15 cellular contexts compared by ENCODE assay signal in genomic region chr11:10633261-10633660, GRCh38.
"Had no signal": no experiment of that assay in that cellular context is flagged by ENCODE, and none has a peak within 500 bp of the region (broad histone marks: within the 10 kb centered on the region; RNA-seq: fewer than 3 reads in every experiment).

No MANE protein-coding gene starts in this region.

- H3K4me3 Mint-ChIP-seq: activated CD4-positive, alpha-beta T cell treated with anti-CD3 and anti-CD28 coated beads, Interleukin-2, amount 10 ng/mL, durations not matched to agents 24 days and 14 days; activated naive CD4-positive, alpha-beta T cell treated with anti-CD3 and anti-CD28 coated beads, Interleukin-2, amount 10 ng/mL, durations not matched to agents 7 days and 5 days; activated T-helper 17 cell treated with anti-CD3 and anti-CD28 coated beads, Interleukin-2, amount 50 U/mL, for 72 hours had no signal

- H3K36me3 ChIP-seq: gastrocnemius medialis, vagina had no signal

- ATAC-seq: gastrocnemius medialis had no signal

- H3K27me3 ChIP-seq: gastrocnemius medialis, stomach, vagina had no signal

- H3K9me3 ChIP-seq: gastrocnemius medialis, stomach, thoracic aorta, vagina had no signal

- H3K4me3 ChIP-seq: gastrocnemius medialis, stomach, thoracic aorta, vagina had no signal

- H3K4me1 Mint-ChIP-seq: activated T-helper 17 cell treated with anti-CD3 and anti-CD28 coated beads, Interleukin-2, amount 50 U/mL, for 72 hours had no signal

- H3K27ac ChIP-seq: epithelial cell of prostate, gastrocnemius medialis, stomach, vagina had no signal

- H3K36me3 Mint-ChIP-seq: activated naive CD4-positive, alpha-beta T cell treated with anti-CD3 and anti-CD28 coated beads, Interleukin-2, amount 10 ng/mL, durations not matched to agents 7 days and 5 days had no signal

- DNase-seq: activated CD4-positive, alpha-beta T cell treated with anti-CD3 and anti-CD28 coated beads, Interleukin-2, amount 10 ng/mL, durations not matched to agents 24 days and 14 days; activated naive CD4-positive, alpha-beta T cell treated with anti-CD3 and anti-CD28 coated beads, Interleukin-2, amount 10 ng/mL, durations not matched to agents 7 days and 5 days; activated T-cell treated with anti-CD3 and anti-CD28 coated beads for 4 hours; central memory CD4-positive, alpha-beta T cell; cortex of kidney; effector memory CD4-positive, alpha-beta T cell; gastrocnemius medialis; stimulated activated CD4-positive, alpha-beta T cell treated with anti-CD3 and anti-CD28 coated beads, Interleukin-15, amount 100 ng/mL, for 24 hours; stimulated activated CD4-positive, alpha-beta T cell treated with anti-CD3 and anti-CD28 coated beads, Interleukin-4, amount 100 ng/mL, for 4 hours; stomach; T1000 had no signal

- H3K27ac Mint-ChIP-seq: activated CD4-positive, alpha-beta T cell treated with anti-CD3 and anti-CD28 coated beads, Interleukin-2, amount 10 ng/mL, durations not matched to agents 24 days and 14 days; activated naive CD4-positive, alpha-beta T cell treated with anti-CD3 and anti-CD28 coated beads, Interleukin-2, amount 10 ng/mL, durations not matched to agents 7 days and 5 days; activated T-helper 17 cell treated with anti-CD3 and anti-CD28 coated beads, Interleukin-2, amount 50 U/mL, for 72 hours had no signal

- H3K9me3 Mint-ChIP-seq: activated CD4-positive, alpha-beta T cell treated with anti-CD3 and anti-CD28 coated beads, Interleukin-2, amount 10 ng/mL, durations not matched to agents 24 days and 14 days; activated naive CD4-positive, alpha-beta T cell treated with anti-CD3 and anti-CD28 coated beads, Interleukin-2, amount 10 ng/mL, durations not matched to agents 7 days and 5 days; activated T-helper 17 cell treated with anti-CD3 and anti-CD28 coated beads, Interleukin-2, amount 50 U/mL, for 72 hours had no signal

- H3K4me1 ChIP-seq: gastrocnemius medialis had no signal
